In genomic region chr6:147071786-147072185, GRCh38 we compare ENCODE assay signal across 16 cellular contexts.
DNase-seq lines count a peak whose midpoint lies in the region; TF ChIP-seq lines count a peak whose summit lies in the region.
"Had no signal": no experiment of that assay in that cellular context is flagged by ENCODE, and none has a peak within 500 bp of the region (broad histone marks: within the 10 kb centered on the region; RNA-seq: fewer than 3 reads in every experiment).

No MANE protein-coding gene starts in this region.

- H2AK5ac ChIP-seq in neuronal stem cell (ENCODE audit: low read depth, low read length) = no peak overlapping the region

- no peaks in the 10 kb centered on the region for H3K4me1 ChIP-seq in neuronal stem cell (ENCODE audit: control insufficient read depth in 2 of 2, insufficient read depth in 1 of 2, low read depth in 1 of 2, low read length in 2 of 2)
- H3K4me1 ChIP-seq: Caco-2, SJSA1 had no signal

- no peak overlapping the region for H3K14ac ChIP-seq in neuronal stem cell (ENCODE audit: low read length)

- no peak overlapping the region for H3K4me3 ChIP-seq in HL-60 (replicated peaks; ENCODE audit: insufficient read depth, low read length)
- no peak overlapping the region for H3K4me3 ChIP-seq in neuronal stem cell (ENCODE audit: low read length in 2 of 2)
- H3K4me3 ChIP-seq: MG63, SJSA1 had no signal

- DNase-seq in HL-60 (ENCODE audit: low read depth in 1 of 2, low spot score in 1 of 2) (peak in 1 of 2 experiments; percentile 28), MV-4-11 (lab: John Stamatoyannopoulos, UW) (peak; percentile 74), SKM-1 (lab: John Stamatoyannopoulos, UW; ENCODE audit: unreplicated experiment) (peak; percentile 1), neuronal stem cell (ENCODE audit: low spot score) (no peak), medulla oblongata (ENCODE audit: extremely low spot score) (no peak), NCI-H345 treated with DMSO at 0.1 percent for 48 hours (lab: John Stamatoyannopoulos, UW; ENCODE audit: unreplicated experiment) (no peak), NCI-H748 (lab: John Stamatoyannopoulos, UW; ENCODE audit: unreplicated experiment) (no peak)
- DNase-seq: Caco-2, DMS153, EL, HFFc6, MG63, NCI-H1417 treated with DMSO at 0.1 percent for 48 hours, NCI-H1930 had no signal

- H4K91ac ChIP-seq in neuronal stem cell (ENCODE audit: low read depth, low read length, poor library complexity) = no peak overlapping the region

- H2BK15ac ChIP-seq in neuronal stem cell (ENCODE audit: low read length) = no peak overlapping the region

- H3K36me3 ChIP-seq in neuronal stem cell (replicated peaks in 1 of 2; ENCODE audit: control insufficient read depth in 2 of 2, insufficient read depth in 2 of 2, low read length in 2 of 2) = no peaks in the 10 kb centered on the region
- H3K36me3 ChIP-seq: MG63, SJSA1 had no signal

- no CpG with 5 or more reads among the region's 2 CpGs for WGBS in neuronal stem cell (ENCODE audit: extremely low coverage in 2 of 2, insufficient read length in 2 of 2, insufficient replicate concordance in 1 of 2), 2 donors

- no peak overlapping the region for H3K4ac ChIP-seq in neuronal stem cell (ENCODE audit: low read length)

- H3K27ac ChIP-seq in HL-60 (replicated peaks) = peak overlapping the region; percentile 47
- H3K27ac ChIP-seq in neuronal stem cell (replicated peaks; ENCODE audit: low read length) = no peak overlapping the region
- H3K27ac ChIP-seq: RWPE1, SJSA1 had no signal

- no peak overlapping the region for H3K18ac ChIP-seq in neuronal stem cell (ENCODE audit: low read length)

- no peaks in the 10 kb centered on the region for H3K79me1 ChIP-seq in neuronal stem cell (ENCODE audit: low read depth, low read length)

- no peak overlapping the region for H2BK120ac ChIP-seq in neuronal stem cell (ENCODE audit: low read depth, low read length)

- H3K9ac ChIP-seq in neuronal stem cell (ENCODE audit: low read depth, low read length, poor library complexity) = no peak overlapping the region

- no peak overlapping the region for H3K4me2 ChIP-seq in neuronal stem cell (ENCODE audit: insufficient read depth, low read length, poor library complexity, severe bottlenecking)

- TF ChIP-seq CTCF in HL-60 (IDR thresholded peaks at IDR 0.05; ENCODE audit: insufficient read depth, low read length) = no peak

- H3K9me3 ChIP-seq in neuronal stem cell (replicated peaks in 1 of 2; ENCODE audit: control insufficient read depth in 2 of 2, insufficient read depth in 1 of 2, low read depth in 1 of 2, low read length in 2 of 2) = peaks cover 0 to 9% of the 10 kb centered on the region in 2 donors
- H3K9me3 ChIP-seq: Caco-2, SJSA1 had no signal

- H4K8ac ChIP-seq in neuronal stem cell (ENCODE audit: low read depth, low read length) = no peak overlapping the region

- no peak overlapping the region for H3K23ac ChIP-seq in neuronal stem cell (ENCODE audit: low read depth, low read length, poor library complexity)

- peak overlapping the region; percentile 0 for H2AFZ ChIP-seq in neuronal stem cell (ENCODE audit: low read length)

- H3K27me3 ChIP-seq in HL-60 (ENCODE audit: insufficient read depth, poor library complexity, severe bottlenecking) (no peaks in the 10 kb centered on the region), neuronal stem cell (ENCODE audit: control insufficient read depth in 3 of 3, insufficient read depth in 3 of 3, low read depth in 1 of 3, low read length in 3 of 3) (no peaks in the 10 kb centered on the region)
- H3K27me3 ChIP-seq: MG63, SJSA1 had no signal

- H2BK5ac ChIP-seq in neuronal stem cell (ENCODE audit: low read length) = no peak overlapping the region

- no peak overlapping the region for H2BK12ac ChIP-seq in neuronal stem cell (ENCODE audit: low read length)

Comparison
In these comparisons a context has a peak if more than half of its experiments do, and no peak if none do; other contexts are left out.
1. DNase-seq: peak in MV-4-11 (single experiment) and SKM-1 (single experiment); none in neuronal stem cell (single experiment), medulla oblongata (single experiment), NCI-H345 treated with DMSO at 0.1 percent for 48 hours (single experiment) and NCI-H748 (single experiment).